Comparison of ENCODE assay signal across 9 cellular contexts in genomic region chr10:116864436-116864835, GRCh38. TPM values are rescaled to one million over a fixed set of nuclear protein-coding genes. Genes with fewer than 3 reads are reported as not detected.
"Had no signal": no experiment of that assay in that cellular context is flagged by ENCODE, and none has a peak within 500 bp of the region (broad histone marks: within the 10 kb centered on the region; RNA-seq: fewer than 3 reads in every experiment).

No MANE protein-coding gene starts in this region.

- FAIRE-seq: G401.6, GM12878, GM12891, GM12892, GM18507, GM19239 had no signal

- ATAC-seq: GM12878 had no signal

- H3K4me3 ChIP-seq: GM12878 had no signal

- DNase-seq: GDM1, GF-D8 had no signal

RNA-seq across cellular contexts. Expression of gene ENO4, which starts 15.1 kb away (rescaled TPM):
- total RNA-seq: G401, GM12878 had no signal
